Comparison of ENCODE assay signal across 1 cellular context in genomic region chr12:44159211-44159610, GRCh38.
A peak's percentile ranks its signal among the peaks of the same experiment; 100 is the strongest.
TF ChIP-seq lines count a peak whose summit lies in the region.

No MANE protein-coding gene starts in this region.

TF ChIP-seq in HepG2, 621 proteins besides CTCF, POLR2A, EP300 and RAD21 (continued from another document):
- TF ChIP-seq DDIT3 (CRISPR knock-in tag; IDR thresholded peaks at IDR 0.05) (no peak), GATAD1 (CRISPR knock-in tag; IDR thresholded peaks at IDR 0.05) (no peak), ARHGAP35 (CRISPR knock-in tag; IDR thresholded peaks at IDR 0.05; ENCODE audit: borderline replicate concordance) (no peak), ATF4 (CRISPR knock-in tag; IDR thresholded peaks at IDR 0.05) (no peak), HHEX (CRISPR knock-in tag; IDR thresholded peaks at IDR 0.05) (no peak), NFYC (CRISPR knock-in tag; IDR thresholded peaks at IDR 0.05) (no peak), ZNF746 (CRISPR knock-in tag; IDR thresholded peaks at IDR 0.05) (no peak), SIX1 (CRISPR knock-in tag; IDR thresholded peaks at IDR 0.05; ENCODE audit: borderline replicate concordance) (no peak), MAFF (IDR thresholded peaks at IDR 0.05; ENCODE audit: low read depth, low read length) (no peak), SOX6 (IDR thresholded peaks at IDR 0.05) (no peak), SOX6 (CRISPR knock-in tag; IDR thresholded peaks at IDR 0.05) (peak; percentile 46), EED (CRISPR knock-in tag; IDR thresholded peaks at IDR 0.05) (no peak), ZNF496 (CRISPR knock-in tag; IDR thresholded peaks at IDR 0.05; ENCODE audit: insufficient replicate concordance) (no peak), ZMAT5 (CRISPR knock-in tag; IDR thresholded peaks at IDR 0.05; ENCODE audit: borderline replicate concordance, low read depth) (no peak), HOXD1 (CRISPR knock-in tag; IDR thresholded peaks at IDR 0.05) (no peak), ZNF570 (CRISPR knock-in tag; IDR thresholded peaks at IDR 0.05; ENCODE audit: borderline replicate concordance) (no peak), PAXIP1 (CRISPR knock-in tag; conservative IDR thresholded peaks at IDR 0.05) (peak; percentile 65), ZNF143 (CRISPR knock-in tag; IDR thresholded peaks at IDR 0.05) (no peak), ZNF800 (CRISPR knock-in tag; IDR thresholded peaks at IDR 0.05) (no peak), ZFP36L2 (CRISPR knock-in tag; IDR thresholded peaks at IDR 0.05) (no peak), XRCC5 (optimal IDR thresholded peaks at IDR 0.05; ENCODE audit: low read length) (no peak), BRCA1 (CRISPR knock-in tag; IDR thresholded peaks at IDR 0.05) (no peak), PLRG1 (conservative IDR thresholded peaks at IDR 0.05) (no peak), ZNF343 (CRISPR knock-in tag; IDR thresholded peaks at IDR 0.05) (no peak), ZNF883 (CRISPR knock-in tag; IDR thresholded peaks at IDR 0.05; ENCODE audit: not compliant biosample characterization) (no peak), ZNF251 (CRISPR knock-in tag; IDR thresholded peaks at IDR 0.05) (no peak), ZNF333 (CRISPR knock-in tag; IDR thresholded peaks at IDR 0.05; ENCODE audit: borderline replicate concordance) (no peak), KDM6A (CRISPR knock-in tag; IDR thresholded peaks at IDR 0.05; ENCODE audit: low read depth) (0 out of 2 replicates have a peak, but pooled peaks have one; percentile 17), ZNF18 (CRISPR knock-in tag; IDR thresholded peaks at IDR 0.05; ENCODE audit: insufficient replicate concordance) (no peak), KAT2B (IDR thresholded peaks at IDR 0.05; ENCODE audit: borderline replicate concordance, low read depth, low read length) (no peak), GFI1 (CRISPR knock-in tag; IDR thresholded peaks at IDR 0.05; ENCODE audit: borderline replicate concordance) (peak; percentile 42; the same call in 1 of the 2 replicates), NR2C2 (CRISPR knock-in tag; IDR thresholded peaks at IDR 0.05; ENCODE audit: borderline replicate concordance) (no peak), ZNF652 (CRISPR knock-in tag; IDR thresholded peaks at IDR 0.05; ENCODE audit: borderline replicate concordance, low read depth) (peak; percentile 65; the same call in 1 of the 2 replicates), TCF7 (IDR thresholded peaks at IDR 0.05; ENCODE audit: low read depth) (0 out of 2 replicates have a peak, but pooled peaks have one; percentile 22), ONECUT2 (CRISPR knock-in tag; IDR thresholded peaks at IDR 0.05) (no peak), FOXP1 (IDR thresholded peaks at IDR 0.05) (no peak), FOXP1 (CRISPR knock-in tag; IDR thresholded peaks at IDR 0.05) (peak; percentile 81), SCMH1 (CRISPR knock-in tag; IDR thresholded peaks at IDR 0.05; ENCODE audit: borderline replicate concordance) (no peak), ZNF614 (CRISPR knock-in tag; IDR thresholded peaks at IDR 0.05; ENCODE audit: borderline replicate concordance) (no peak), TBX3 (IDR thresholded peaks at IDR 0.05; ENCODE audit: borderline replicate concordance) (peak; percentile 42; the same call in 1 of the 2 replicates), FOXP4 (CRISPR knock-in tag; IDR thresholded peaks at IDR 0.05) (peak; percentile 76; the same call in 1 of the 2 replicates), TRIM24 (CRISPR knock-in tag; IDR thresholded peaks at IDR 0.05) (no peak), ZMAT3 (CRISPR knock-in tag; conservative IDR thresholded peaks at IDR 0.05) (no peak), ZNF441 (CRISPR knock-in tag; IDR thresholded peaks at IDR 0.05; ENCODE audit: borderline replicate concordance) (no peak), RBM22 (optimal IDR thresholded peaks at IDR 0.05; ENCODE audit: low read length) (no peak), MIXL1 (CRISPR knock-in tag; IDR thresholded peaks at IDR 0.05) (peak; percentile 32; the same call in 1 of the 2 replicates)
- TF ChIP-seq, protein P1, sequence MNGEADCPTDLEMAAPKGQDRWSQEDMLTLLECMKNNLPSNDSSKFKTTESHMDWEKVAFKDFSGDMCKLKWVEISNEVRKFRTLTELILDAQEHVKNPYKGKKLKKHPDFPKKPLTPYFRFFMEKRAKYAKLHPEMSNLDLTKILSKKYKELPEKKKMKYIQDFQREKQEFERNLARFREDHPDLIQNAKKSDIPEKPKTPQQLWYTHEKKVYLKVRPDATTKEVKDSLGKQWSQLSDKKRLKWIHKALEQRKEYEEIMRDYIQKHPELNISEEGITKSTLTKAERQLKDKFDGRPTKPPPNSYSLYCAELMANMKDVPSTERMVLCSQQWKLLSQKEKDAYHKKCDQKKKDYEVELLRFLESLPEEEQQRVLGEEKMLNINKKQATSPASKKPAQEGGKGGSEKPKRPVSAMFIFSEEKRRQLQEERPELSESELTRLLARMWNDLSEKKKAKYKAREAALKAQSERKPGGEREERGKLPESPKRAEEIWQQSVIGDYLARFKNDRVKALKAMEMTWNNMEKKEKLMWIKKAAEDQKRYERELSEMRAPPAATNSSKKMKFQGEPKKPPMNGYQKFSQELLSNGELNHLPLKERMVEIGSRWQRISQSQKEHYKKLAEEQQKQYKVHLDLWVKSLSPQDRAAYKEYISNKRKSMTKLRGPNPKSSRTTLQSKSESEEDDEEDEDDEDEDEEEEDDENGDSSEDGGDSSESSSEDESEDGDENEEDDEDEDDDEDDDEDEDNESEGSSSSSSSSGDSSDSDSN (CRISPR knock-in tag; IDR thresholded peaks at IDR 0.05): no peak
- TF ChIP-seq, protein P2, sequence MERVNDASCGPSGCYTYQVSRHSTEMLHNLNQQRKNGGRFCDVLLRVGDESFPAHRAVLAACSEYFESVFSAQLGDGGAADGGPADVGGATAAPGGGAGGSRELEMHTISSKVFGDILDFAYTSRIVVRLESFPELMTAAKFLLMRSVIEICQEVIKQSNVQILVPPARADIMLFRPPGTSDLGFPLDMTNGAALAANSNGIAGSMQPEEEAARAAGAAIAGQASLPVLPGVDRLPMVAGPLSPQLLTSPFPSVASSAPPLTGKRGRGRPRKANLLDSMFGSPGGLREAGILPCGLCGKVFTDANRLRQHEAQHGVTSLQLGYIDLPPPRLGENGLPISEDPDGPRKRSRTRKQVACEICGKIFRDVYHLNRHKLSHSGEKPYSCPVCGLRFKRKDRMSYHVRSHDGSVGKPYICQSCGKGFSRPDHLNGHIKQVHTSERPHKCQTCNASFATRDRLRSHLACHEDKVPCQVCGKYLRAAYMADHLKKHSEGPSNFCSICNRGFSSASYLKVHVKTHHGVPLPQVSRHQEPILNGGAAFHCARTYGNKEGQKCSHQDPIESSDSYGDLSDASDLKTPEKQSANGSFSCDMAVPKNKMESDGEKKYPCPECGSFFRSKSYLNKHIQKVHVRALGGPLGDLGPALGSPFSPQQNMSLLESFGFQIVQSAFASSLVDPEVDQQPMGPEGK (CRISPR knock-in tag; IDR thresholded peaks at IDR 0.05): no peak
- TF ChIP-seq, protein P3, sequence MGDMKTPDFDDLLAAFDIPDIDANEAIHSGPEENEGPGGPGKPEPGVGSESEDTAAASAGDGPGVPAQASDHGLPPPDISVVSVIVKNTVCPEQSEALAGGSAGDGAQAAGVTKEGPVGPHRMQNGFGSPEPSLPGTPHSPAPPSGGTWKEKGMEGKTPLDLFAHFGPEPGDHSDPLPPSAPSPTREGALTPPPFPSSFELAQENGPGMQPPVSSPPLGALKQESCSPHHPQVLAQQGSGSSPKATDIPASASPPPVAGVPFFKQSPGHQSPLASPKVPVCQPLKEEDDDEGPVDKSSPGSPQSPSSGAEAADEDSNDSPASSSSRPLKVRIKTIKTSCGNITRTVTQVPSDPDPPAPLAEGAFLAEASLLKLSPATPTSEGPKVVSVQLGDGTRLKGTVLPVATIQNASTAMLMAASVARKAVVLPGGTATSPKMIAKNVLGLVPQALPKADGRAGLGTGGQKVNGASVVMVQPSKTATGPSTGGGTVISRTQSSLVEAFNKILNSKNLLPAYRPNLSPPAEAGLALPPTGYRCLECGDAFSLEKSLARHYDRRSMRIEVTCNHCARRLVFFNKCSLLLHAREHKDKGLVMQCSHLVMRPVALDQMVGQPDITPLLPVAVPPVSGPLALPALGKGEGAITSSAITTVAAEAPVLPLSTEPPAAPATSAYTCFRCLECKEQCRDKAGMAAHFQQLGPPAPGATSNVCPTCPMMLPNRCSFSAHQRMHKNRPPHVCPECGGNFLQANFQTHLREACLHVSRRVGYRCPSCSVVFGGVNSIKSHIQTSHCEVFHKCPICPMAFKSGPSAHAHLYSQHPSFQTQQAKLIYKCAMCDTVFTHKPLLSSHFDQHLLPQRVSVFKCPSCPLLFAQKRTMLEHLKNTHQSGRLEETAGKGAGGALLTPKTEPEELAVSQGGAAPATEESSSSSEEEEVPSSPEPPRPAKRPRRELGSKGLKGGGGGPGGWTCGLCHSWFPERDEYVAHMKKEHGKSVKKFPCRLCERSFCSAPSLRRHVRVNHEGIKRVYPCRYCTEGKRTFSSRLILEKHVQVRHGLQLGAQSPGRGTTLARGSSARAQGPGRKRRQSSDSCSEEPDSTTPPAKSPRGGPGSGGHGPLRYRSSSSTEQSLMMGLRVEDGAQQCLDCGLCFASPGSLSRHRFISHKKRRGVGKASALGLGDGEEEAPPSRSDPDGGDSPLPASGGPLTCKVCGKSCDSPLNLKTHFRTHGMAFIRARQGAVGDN (CRISPR knock-in tag; IDR thresholded peaks at IDR 0.05): no peak
